In the genomic region with DNA sequence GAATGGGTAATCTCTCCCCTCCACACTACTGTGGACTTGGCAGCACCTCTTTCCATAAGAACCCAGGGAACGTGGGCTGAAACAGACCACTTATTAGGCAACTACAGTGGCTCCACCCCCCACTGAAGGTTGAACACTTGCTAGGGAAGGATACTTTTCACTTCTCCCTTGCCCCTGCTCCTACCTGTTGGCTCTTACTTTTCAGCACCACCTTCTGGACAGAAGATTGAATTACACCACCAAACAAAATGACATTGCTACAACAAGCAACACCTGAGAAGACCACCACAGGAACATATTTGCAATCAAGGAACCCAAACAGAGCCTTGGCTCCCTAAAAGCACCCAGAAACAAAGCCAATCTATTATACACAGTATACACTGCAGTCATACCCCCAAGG, we compare ENCODE assay signal across 9 cellular contexts.
DNase-seq lines count a peak whose midpoint lies in the region; ATAC-seq and TF ChIP-seq lines count a peak whose summit lies in the region.
"Had no signal": no experiment of that assay in that cellular context is flagged by ENCODE, and none has a peak within 500 bp of the region (broad histone marks: within the 10 kb centered on the region; RNA-seq: fewer than 3 reads in every experiment).

No MANE protein-coding gene starts in this region.

- peak; percentile 38 for DNase-seq in GM13976 (ENCODE audit: low spot score)
- DNase-seq in IMR-90: peak; percentile 4
- DNase-seq in mammary epithelial cell: no peak
- peak; percentile 37 for DNase-seq in neural progenitor cell (ENCODE audit: low spot score)
- no peak for DNase-seq in AG08395 (ENCODE audit: low spot score)
- no peak for DNase-seq in ureter (ENCODE audit: low spot score)
- DNase-seq: activated effector memory CD4-positive, alpha-beta T cell treated with Interleukin-2 at 50 U/mL for 16 hours had no signal

- POLR2A ChIA-PET in IMR-90 (lab: Charles Lee; ENCODE audit: unreplicated experiment): no interaction called here

- no peak overlapping the region for H3K27ac ChIP-seq in IMR-90 (ENCODE audit: insufficient read depth, low read length)
- no peak overlapping the region for H3K27ac ChIP-seq in mammary epithelial cell (ENCODE audit: insufficient read depth, low read depth, low read length)
- H3K27ac ChIP-seq in neural progenitor cell: no peak overlapping the region

- TF ChIP-seq POLR2A in IMR-90 (IDR thresholded peaks at IDR 0.05; ENCODE audit: low read depth, low read length): no peak

- H3K4me2 ChIP-seq in IMR-90 (ENCODE audit: low read depth, low read length): no peak overlapping the region
- no peak overlapping the region for H3K4me2 ChIP-seq in mammary epithelial cell (ENCODE audit: insufficient read depth, low read depth, low read length)
- H3K4me2 ChIP-seq in neural progenitor cell: no peak overlapping the region

- no peaks in the 10 kb centered on the region for H3K27me3 ChIP-seq in IMR-90 (ENCODE audit: control insufficient read depth, insufficient read depth, low read length)
- peaks cover 1% of the 10 kb centered on the region for H3K27me3 ChIP-seq in mammary epithelial cell (ENCODE audit: insufficient read depth, low read length)
- H3K27me3 ChIP-seq in neural progenitor cell: no peaks in the 10 kb centered on the region

- H2AK9ac ChIP-seq in IMR-90 (replicated peaks; ENCODE audit: low read depth, low read length, poor library complexity): no peak overlapping the region

- H3K4me3 ChIP-seq in IMR-90 (ENCODE audit: insufficient read depth, low read depth, low read length) (no peak overlapping the region), mammary epithelial cell (replicated peaks in 1 of 3; ENCODE audit: insufficient read depth in 1 of 3, low read depth in 2 of 3, low read length in 3 of 3) (no peak overlapping the region), neural progenitor cell (no peak overlapping the region)

- H3K9me1 ChIP-seq in IMR-90 (ENCODE audit: insufficient read depth, low read length): no peaks in the 10 kb centered on the region

- H3K9me3 ChIP-seq in IMR-90 (ENCODE audit: control insufficient read depth, insufficient read depth, low read length) (no peaks in the 10 kb centered on the region), mammary epithelial cell (replicated peaks; ENCODE audit: insufficient read depth, low read length) (no peaks in the 10 kb centered on the region), neural progenitor cell (ENCODE audit: low read depth) (no peaks in the 10 kb centered on the region)

- H4K8ac ChIP-seq in IMR-90 (ENCODE audit: low read depth in 2 of 2, low read length in 2 of 2): no peak overlapping the region

- CTCF ChIA-PET in IMR-90 (lab: Yijun Ruan, JAX): interaction anchor here (0.6 kb wide), 1 partner anchor 309 kb away, joined by 4 read pairs; no protein-coding TSS in a partner anchor
- CTCF ChIA-PET in mammary epithelial cell (lab: Charles Lee; ENCODE audit: low non-redundant PET): interaction anchor here (0.7 kb wide), 1 partner anchor 8 kb away, joined by 6 read pairs; no protein-coding TSS in a partner anchor

- H3K27me3 Mint-ChIP-seq in neural progenitor cell (ENCODE audit: insufficient read depth, low read depth): peaks cover 2% of the 10 kb centered on the region

- no peaks in the 10 kb centered on the region for H3K36me3 ChIP-seq in IMR-90 (ENCODE audit: control insufficient read depth, insufficient read depth, low read length)
- no peaks in the 10 kb centered on the region for H3K36me3 ChIP-seq in mammary epithelial cell (ENCODE audit: insufficient read depth, low read length)
- no peaks in the 10 kb centered on the region for H3K36me3 ChIP-seq in neural progenitor cell

- dilution Hi-C loops in IMR-90 (cut with HindIII; ENCODE audit: low sequenced_read_pairs, unreplicated experiment) (no loop called here), mammary epithelial cell (cut with HindIII; ENCODE audit: low sequenced_read_pairs) (loop anchor here (5.0 kb wide), 2 partner anchors 61 to 124 kb away; no protein-coding TSS in a partner anchor)

- H3K79me2 ChIP-seq in mammary epithelial cell (ENCODE audit: insufficient read depth, low read length) (no peaks in the 10 kb centered on the region), neural progenitor cell (ENCODE audit: low read depth) (no peaks in the 10 kb centered on the region)

- H3K4me1 ChIP-seq in IMR-90 (ENCODE audit: control insufficient read depth, insufficient read depth, low read length) (no peaks in the 10 kb centered on the region), mammary epithelial cell (ENCODE audit: insufficient read depth, low read length) (peaks cover 10% of the 10 kb centered on the region), neural progenitor cell (no peaks in the 10 kb centered on the region)

- BruUV-seq in IMR-90 (replicated peaks; lab: Mats Ljungman, UMichigan): no TSS peak
- no TSS peak for BruUV-seq in mammary epithelial cell (replicated peaks; lab: Mats Ljungman, UMichigan)

- TF ChIP-seq CTCF in GM13976 (IDR thresholded peaks at IDR 0.05; ENCODE audit: borderline replicate concordance, control extremely low read depth, extremely low read depth, insufficient read depth, missing control alignments): no peak
- TF ChIP-seq CTCF in IMR-90 (conservative IDR thresholded peaks at IDR 0.05; ENCODE audit: low read depth, low read length): peak; percentile 27; the same call in 1 of the 2 replicates
- TF ChIP-seq CTCF in mammary epithelial cell (conservative IDR thresholded peaks at IDR 0.05 in 1 of 2, IDR thresholded peaks at IDR 0.05 in 1 of 2; ENCODE audit: extremely low read depth in 1 of 2, insufficient read depth in 1 of 2, low read depth in 1 of 2, low read length in 2 of 2): peak; percentile 39 to 60
- peak; percentile 59 for TF ChIP-seq CTCF in neural progenitor cell (IDR thresholded peaks at IDR 0.05)

- intact Hi-C loops in IMR-90 (cut with micrococcal nuclease): no loop called here
- intact Hi-C loops in mammary epithelial cell (cut with micrococcal nuclease): loop anchor here (1.0 to 5.0 kb wide), 3 partner anchors 64 to 127 kb away; no protein-coding TSS in a partner anchor

- H3K4me1 Mint-ChIP-seq in neural progenitor cell: no peaks in the 10 kb centered on the region
- H3K4me1 Mint-ChIP-seq: memory B cell had no signal

- no peaks in the 10 kb centered on the region for H3K36me3 Mint-ChIP-seq in neural progenitor cell

- in situ Hi-C loops in GM13976 (cut with MboI; ENCODE audit: low sequenced_read_pairs, unreplicated experiment) (no loop called here), IMR-90 (cut with MboI; ENCODE audit: low sequenced_read_pairs) (no loop called here), mammary epithelial cell (cut with MboI; ENCODE audit: low sequenced_read_pairs in 2 of 2) (loop anchor here in 1 of 2 donors (10.0 kb wide), 1 partner anchor 121 kb away; no protein-coding TSS in a partner anchor)

- H3K23ac ChIP-seq in IMR-90 (ENCODE audit: low read depth, low read length): no peak overlapping the region

- H2AFZ ChIP-seq in IMR-90 (replicated peaks; ENCODE audit: low read length, poor library complexity) (no peak overlapping the region), mammary epithelial cell (ENCODE audit: low read depth, low read length) (no peak overlapping the region), neural progenitor cell (replicated peaks) (no peak overlapping the region)

- H2BK15ac ChIP-seq in IMR-90 (ENCODE audit: low read depth, low read length): no peak overlapping the region

- H2BK20ac ChIP-seq in IMR-90 (ENCODE audit: low read depth, low read length): no peak overlapping the region

- WGBS in IMR-90 (ENCODE audit: extremely low coverage in 2 of 2, insufficient read length in 1 of 2), 2 experiments: no CpG with 5 or more reads among the region's 1 CpG
- WGBS in mammary epithelial cell (ENCODE audit: low coverage, missing lambda C conversion rate): 100% methylated on average over 1 of the region's 1 CpG

- H3F3A ChIP-seq in neural progenitor cell (ENCODE audit: low read depth): no peaks in the 10 kb centered on the region

- H3K4ac ChIP-seq in IMR-90 (ENCODE audit: low read depth, low read length): no peak overlapping the region

- H3K79me1 ChIP-seq in IMR-90 (ENCODE audit: low read depth in 1 of 2, low read length in 2 of 2): no peaks in the 10 kb centered on the region

- no peak overlapping the region for H2BK5ac ChIP-seq in IMR-90 (ENCODE audit: low read depth, low read length, poor library complexity, severe bottlenecking)

- no peaks in the 10 kb centered on the region for H4K20me1 ChIP-seq in IMR-90 (ENCODE audit: insufficient read depth, low read length)
- no peaks in the 10 kb centered on the region for H4K20me1 ChIP-seq in mammary epithelial cell (ENCODE audit: insufficient read depth, low read length)
- no peaks in the 10 kb centered on the region for H4K20me1 ChIP-seq in neural progenitor cell (ENCODE audit: low read depth)

- no peak overlapping the region for H3K27ac Mint-ChIP-seq in neural progenitor cell
- H3K27ac Mint-ChIP-seq: memory B cell had no signal

- H3K4me3 Mint-ChIP-seq in neural progenitor cell: no peak overlapping the region
- H3K4me3 Mint-ChIP-seq: memory B cell had no signal

- H4K5ac ChIP-seq in IMR-90 (ENCODE audit: low read depth, low read length): no peak overlapping the region

- no peak overlapping the region for H4K91ac ChIP-seq in IMR-90 (ENCODE audit: insufficient read depth, low read depth, low read length)

- H3K14ac ChIP-seq in IMR-90 (replicated peaks; ENCODE audit: low read depth, low read length): no peak overlapping the region

- no peak for ATAC-seq in IMR-90 (ENCODE audit: low read depth)
- ATAC-seq in GM19452 (IDR thresholded peaks at IDR 0.05; ENCODE audit: unreplicated experiment): no peak

- H3K9ac ChIP-seq in IMR-90 (ENCODE audit: low read depth, low read length) (no peak overlapping the region), mammary epithelial cell (ENCODE audit: insufficient read depth, low read length) (no peak overlapping the region), neural progenitor cell (no peak overlapping the region)

- peaks cover 2% of the 10 kb centered on the region for H3K9me3 Mint-ChIP-seq in neural progenitor cell
- H3K9me3 Mint-ChIP-seq: memory B cell had no signal

- no peak overlapping the region for H2AK5ac ChIP-seq in IMR-90 (ENCODE audit: low read depth, low read length)

- no peak overlapping the region for H3K18ac ChIP-seq in IMR-90 (ENCODE audit: low read depth, low read length)

- no peak overlapping the region for H2BK120ac ChIP-seq in IMR-90 (ENCODE audit: low read depth, low read length)

- TF ChIP-seq RAD21 in IMR-90 (IDR thresholded peaks at IDR 0.05; ENCODE audit: low read length): no peak

- no peak overlapping the region for H3K56ac ChIP-seq in IMR-90 (ENCODE audit: extremely low read depth, insufficient read depth, low read length)

TF ChIP-seq in IMR-90, 13 proteins besides CTCF, POLR2A, EP300 and RAD21 (continues in another document):
- TF ChIP-seq MAZ (IDR thresholded peaks at IDR 0.05; ENCODE audit: borderline replicate concordance, low read depth, low read length) (no peak), RCOR1 (IDR thresholded peaks at IDR 0.05; ENCODE audit: insufficient replicate concordance, low read length) (no peak), BHLHE40 (IDR thresholded peaks at IDR 0.05; ENCODE audit: low read depth, low read length) (no peak), FOS (IDR thresholded peaks at IDR 0.05; ENCODE audit: low read depth, low read length) (no peak)

Comparison
In these comparisons a context has a peak if more than half of its experiments do, and no peak if none do; other contexts are left out.
1. DNase-seq: peak in GM13976 (single experiment), IMR-90 (single experiment) and neural progenitor cell (single experiment); none in mammary epithelial cell (single experiment), AG08395 (single experiment) and ureter (single experiment).